In genomic region chr6:292506-293184, GRCh38 we compare ENCODE assay signal across 8 cellular contexts. TPM values are rescaled to one million over a fixed set of nuclear protein-coding genes. Genes with fewer than 3 reads are reported as not detected.
DNase-seq lines count a peak whose midpoint lies in the region; ATAC-seq and TF ChIP-seq lines count a peak whose summit lies in the region.

No MANE protein-coding gene starts in this region.

- H3K79me1 ChIP-seq in mesenchymal stem cell (replicated peaks; ENCODE audit: low read length, poor library complexity, severe bottlenecking), result peaks cover 10% of the 10 kb centered on the region

- peak overlapping the region; percentile 93 for H3K9ac ChIP-seq in mesenchymal stem cell (ENCODE audit: low read length)

- no peak overlapping the region for H2AK5ac ChIP-seq in mesenchymal stem cell (ENCODE audit: low read length, severe bottlenecking)

- H3K4me3 ChIP-seq in WI38 (ENCODE audit: low read depth, low read length) (peak overlapping the region; percentile 73), mesenchymal stem cell (ENCODE audit: insufficient read depth in 1 of 2, low read depth in 1 of 2, low read length in 2 of 2) (peak overlapping the region; percentile 83 to 86)

- no peak overlapping the region for H2BK120ac ChIP-seq in mesenchymal stem cell (ENCODE audit: low read depth, low read length)

- peak overlapping the region; percentile 67 for H3K4me2 ChIP-seq in mesenchymal stem cell (ENCODE audit: low read length, poor library complexity, severe bottlenecking)

- no peak for TF ChIP-seq CTCF in WI38 (IDR thresholded peaks at IDR 0.05; ENCODE audit: low read depth, low read length)

- no peak overlapping the region for H2BK5ac ChIP-seq in mesenchymal stem cell (ENCODE audit: low read depth, low read length, poor library complexity, severe bottlenecking)

- H3K36me3 ChIP-seq in mesenchymal stem cell (ENCODE audit: control insufficient read depth in 1 of 2, insufficient read depth in 2 of 2, low read depth in 1 of 2, low read length in 2 of 2), result no peaks in the 10 kb centered on the region

- H3K23ac ChIP-seq in mesenchymal stem cell (ENCODE audit: low read length in 2 of 2), result peak overlapping the region in 1 of 2 experiments; percentile 36

- DNase-seq in dedifferentiated amniotic fluid mesenchymal stem cell (ENCODE audit: extremely low spot score), result peak; percentile 15
- peak; percentile 59 for DNase-seq in mesenchymal stem cell
- DNase-seq in stimulated activated CD8-positive, alpha-beta memory T cell treated with anti-CD3 and anti-CD28 coated beads, Interleukin-2, amount 100 ng/mL, for 1 hour (ENCODE audit: low read depth in 2 of 2), result peak; percentile 64 to 69
- DNase-seq in NCI-H524 treated with DMSO at 0.1 percent for 48 hours (lab: John Stamatoyannopoulos, UW), result no peak
- no peak for DNase-seq in erythroblast (lab: John Stamatoyannopoulos, UW)

- ATAC-seq in GM18909 (IDR thresholded peaks at IDR 0.05; ENCODE audit: poor library complexity, unreplicated experiment), result peak; percentile 28
- peak; percentile 30 for ATAC-seq in HG03103 (IDR thresholded peaks at IDR 0.05; ENCODE audit: low read depth, unreplicated experiment)

- peak overlapping the region; percentile 91 for H4K91ac ChIP-seq in mesenchymal stem cell (ENCODE audit: low read length)

- H3K18ac ChIP-seq in mesenchymal stem cell (ENCODE audit: low read depth in 1 of 2, low read length in 2 of 2), result peak overlapping the region; percentile 47 to 98

- peak overlapping the region in 1 of 2 experiments; percentile 97 for H3K14ac ChIP-seq in mesenchymal stem cell (ENCODE audit: low read length in 2 of 2)

- peak overlapping the region in 1 of 2 experiments; percentile 67 for H2BK12ac ChIP-seq in mesenchymal stem cell (ENCODE audit: low read length in 2 of 2)

- WGBS in mesenchymal stem cell, result 46% methylated on average over 52 of the region's 52 CpGs

- peaks cover 0 to 8% of the 10 kb centered on the region in 2 experiments for H3K27me3 ChIP-seq in mesenchymal stem cell (ENCODE audit: control insufficient read depth in 1 of 2, insufficient read depth in 1 of 2, low read length in 2 of 2)

- peak overlapping the region; percentile 16 to 68 for H3K4ac ChIP-seq in mesenchymal stem cell (ENCODE audit: low read depth in 1 of 2, low read length in 2 of 2)

- peak overlapping the region; percentile 48 for H3K27ac ChIP-seq in mesenchymal stem cell (ENCODE audit: low read length, poor library complexity, severe bottlenecking)

- TF ChIP-seq POLR2A in erythroblast (IDR thresholded peaks at IDR 0.05; ENCODE audit: low read length), result no peak

- peak overlapping the region; percentile 10 for H4K8ac ChIP-seq in mesenchymal stem cell (ENCODE audit: low read length)

- H2BK15ac ChIP-seq in mesenchymal stem cell (ENCODE audit: low read depth, poor library complexity, severe bottlenecking), result no peak overlapping the region

- H3K4me1 ChIP-seq in mesenchymal stem cell (ENCODE audit: control insufficient read depth, insufficient read depth, low read depth, low read length), result peaks cover 5% of the 10 kb centered on the region

- peak overlapping the region; percentile 84 for H2AFZ ChIP-seq in mesenchymal stem cell (ENCODE audit: low read depth, low read length)

- no peaks in the 10 kb centered on the region for H3K9me3 ChIP-seq in mesenchymal stem cell (ENCODE audit: control insufficient read depth, low read length)

RNA-seq across cellular contexts. Expression of gene DUSP22, which starts 0.4 kb away (rescaled TPM):
- 27.0 TPM for polyA plus RNA-seq in mesenchymal stem cell (2013, experiment 1 of 2)
- polyA plus RNA-seq in mesenchymal stem cell (2013, experiment 2 of 2), result 27.3 TPM

Comparison
In these comparisons a context has a peak if more than half of its experiments do, and no peak if none do; other contexts are left out.
1. DNase-seq: peak in dedifferentiated amniotic fluid mesenchymal stem cell (single experiment), mesenchymal stem cell (single experiment) and stimulated activated CD8-positive, alpha-beta memory T cell treated with anti-CD3 and anti-CD28 coated beads, Interleukin-2, amount 100 ng/mL, for 1 hour (2 of 2); none in NCI-H524 treated with DMSO at 0.1 percent for 48 hours (single experiment) and erythroblast (0 of 2).